33 cellular contexts compared by ENCODE assay signal in genomic region chr6:129429953-129430352, GRCh38.
"Had no signal": no experiment of that assay in that cellular context is flagged by ENCODE, and none has a peak within 500 bp of the region (broad histone marks: within the 10 kb centered on the region; RNA-seq: fewer than 3 reads in every experiment).

No MANE protein-coding gene starts in this region.

- H3K36me3 ChIP-seq: ascending aorta, breast epithelium, Peyer's patch had no signal

- ATAC-seq: activated naive CD8-positive, alpha-beta T cell treated with anti-CD3 and anti-CD28 coated beads, Interleukin-2, amount 50 U/mL, for 24 hours; activated T-cell treated with anti-CD3 and anti-CD28 coated beads, Interleukin-2, amount 50 U/mL, for 4 hours; PC-3; Right ventricle myocardium inferior had no signal

- H3K9ac ChIP-seq: KMS-11 had no signal

- H3K4me1 ChIP-seq: ascending aorta, breast epithelium, Peyer's patch had no signal

- H3K4me2 ChIP-seq: KMS-11 had no signal

- H3K27me3 Mint-ChIP-seq: activated naive CD8-positive, alpha-beta T cell had no signal

- H3K27ac Mint-ChIP-seq: activated CD4-positive, alpha-beta T cell treated with anti-CD3 and anti-CD28 coated beads, Interleukin-2, amount 10 ng/mL, durations not matched to agents 24 days and 14 days; activated naive CD4-positive, alpha-beta T cell treated with anti-CD3 and anti-CD28 coated beads for 36 hours; activated naive CD8-positive, alpha-beta T cell; activated naive CD8-positive, alpha-beta T cell treated with anti-CD3 and anti-CD28 coated beads, Interleukin-2, amount 50 U/mL, for 24 hours; activated T-helper 1 cell treated with anti-CD3 and anti-CD28 coated beads, Interleukin-12 subunit alpha, Interleukin-12 subunit beta, Interleukin-2, Interleukin-4 antibody, amounts not matched to agents 30 ng/mL and 10 ng/mL and 1 ng/mL, durations not matched to agents 14 hours and 24 hours and 36 hours; T-helper 1 cell treated with Interleukin-12 subunit alpha and Interleukin-12 subunit beta and Interleukin-4 antibody, amounts not matched to agents 30 μg/mL and 1 μg/mL, for 36 hours; T-helper 2 cell treated with Interferon-gamma antibody and Interleukin-4, amounts not matched to agents 5 μg/mL and 100 μg/mL, for 36 hours had no signal

- H3K27me3 ChIP-seq: ascending aorta, breast epithelium, Peyer's patch had no signal

- H3K4me3 ChIP-seq: ascending aorta, breast epithelium, Peyer's patch had no signal

- H3K36me3 Mint-ChIP-seq: activated naive CD8-positive, alpha-beta T cell had no signal

- H3K4me3 Mint-ChIP-seq: activated CD4-positive, alpha-beta T cell treated with anti-CD3 and anti-CD28 coated beads, Interleukin-2, amount 10 ng/mL, durations not matched to agents 24 days and 14 days; activated naive CD4-positive, alpha-beta T cell treated with anti-CD3 and anti-CD28 coated beads for 36 hours; activated naive CD8-positive, alpha-beta T cell; activated naive CD8-positive, alpha-beta T cell treated with anti-CD3 and anti-CD28 coated beads, Interleukin-2, amount 50 U/mL, for 24 hours; activated T-cell treated with anti-CD3 and anti-CD28 coated beads, Interleukin-2, amount 50 U/mL, for 4 hours; activated T-helper 1 cell treated with anti-CD3 and anti-CD28 coated beads, Interleukin-12 subunit alpha, Interleukin-12 subunit beta, Interleukin-2, Interleukin-4 antibody, amounts not matched to agents 30 ng/mL and 10 ng/mL and 1 ng/mL, durations not matched to agents 14 hours and 24 hours and 36 hours; T-helper 1 cell treated with Interleukin-12 subunit alpha and Interleukin-12 subunit beta and Interleukin-4 antibody, amounts not matched to agents 30 μg/mL and 1 μg/mL, for 36 hours; T-helper 2 cell treated with Interferon-gamma antibody and Interleukin-4, amounts not matched to agents 5 μg/mL and 100 μg/mL, for 36 hours had no signal

- H3K27ac ChIP-seq: ascending aorta, breast epithelium, KMS-11, Peyer's patch, RWPE1 had no signal

- H3K9me3 Mint-ChIP-seq: activated CD4-positive, alpha-beta T cell treated with anti-CD3 and anti-CD28 coated beads, Interleukin-2, amount 10 ng/mL, durations not matched to agents 24 days and 14 days; activated naive CD4-positive, alpha-beta T cell treated with anti-CD3 and anti-CD28 coated beads for 36 hours; activated naive CD8-positive, alpha-beta T cell treated with anti-CD3 and anti-CD28 coated beads, Interleukin-2, amount 50 U/mL, for 24 hours; activated T-cell treated with anti-CD3 and anti-CD28 coated beads, Interleukin-2, amount 50 U/mL, for 4 hours; activated T-helper 1 cell treated with anti-CD3 and anti-CD28 coated beads, Interleukin-12 subunit alpha, Interleukin-12 subunit beta, Interleukin-2, Interleukin-4 antibody, amounts not matched to agents 30 ng/mL and 10 ng/mL and 1 ng/mL, durations not matched to agents 14 hours and 24 hours and 36 hours; T-helper 1 cell treated with Interleukin-12 subunit alpha and Interleukin-12 subunit beta and Interleukin-4 antibody, amounts not matched to agents 30 μg/mL and 1 μg/mL, for 36 hours; T-helper 2 cell treated with Interferon-gamma antibody and Interleukin-4, amounts not matched to agents 5 μg/mL and 100 μg/mL, for 36 hours had no signal

- DNase-seq: activated CD4-positive, alpha-beta T cell treated with anti-CD3 and anti-CD28 coated beads, Interleukin-2, amount 10 ng/mL, durations not matched to agents 24 days and 14 days; activated CD4-positive, alpha-beta T cell treated with anti-CD3 and anti-CD28 coated beads, Interleukin-2, amount 50 U/mL, for 4 hours; activated CD8-positive, alpha-beta memory T cell treated with anti-CD3 and anti-CD28 coated beads, Interleukin-2, amount 50 U/mL, for 4 hours; activated gamma-delta T cell treated with Interleukin-2 at 50 U/mL for 16 hours; activated naive CD4-positive, alpha-beta T cell treated with anti-CD3 and anti-CD28 coated beads for 36 hours; activated naive CD8-positive, alpha-beta T cell treated with anti-CD3 and anti-CD28 coated beads, Interleukin-2, amount 50 U/mL, for 24 hours; activated T-cell treated with anti-CD3 and anti-CD28 coated beads for 4 hours; activated T-cell treated with anti-CD3 and anti-CD28 coated beads, Interleukin-2, amount 50 U/mL, for 4 hours; amygdala; cerebellar nuclear complex; NCI-H1092 treated with DMSO at 0.1 percent for 48 hours; NCI-H1417; NCI-H146; NCI-H187; NCI-H2029 treated with DMSO at 0.1 percent for 48 hours; NCI-H2107; NCI-H2171; NCI-H510A; NCI-H526; NCI-H748 treated with DMSO at 0.1 percent for 48 hours; NK-92 treated with Interleukin-12 subunit alpha and Interleukin-12 subunit beta, amount 100 ng/mL, for 24 hours; PC-3; Peyer's patch; SIG-M5 had no signal

- H3K4me1 Mint-ChIP-seq: activated CD4-positive, alpha-beta T cell treated with anti-CD3 and anti-CD28 coated beads, Interleukin-2, amount 10 ng/mL, durations not matched to agents 24 days and 14 days had no signal

- H3K9me3 ChIP-seq: ascending aorta, breast epithelium, Peyer's patch had no signal
